ENCODE assay signal across 1 cellular context in genomic region chr4:74546020-74546419, GRCh38.
TF ChIP-seq lines count a peak whose summit lies in the region.

No MANE protein-coding gene starts in this region.

TF ChIP-seq in WTC11, 78 proteins besides CTCF, POLR2A, EP300 and RAD21 (continued from another document):
- TF ChIP-seq ZNF138 (CRISPR knock-in tag; conservative IDR thresholded peaks at IDR 0.05), result no peak
